25 cellular contexts compared by ENCODE assay signal in the genomic region with DNA sequence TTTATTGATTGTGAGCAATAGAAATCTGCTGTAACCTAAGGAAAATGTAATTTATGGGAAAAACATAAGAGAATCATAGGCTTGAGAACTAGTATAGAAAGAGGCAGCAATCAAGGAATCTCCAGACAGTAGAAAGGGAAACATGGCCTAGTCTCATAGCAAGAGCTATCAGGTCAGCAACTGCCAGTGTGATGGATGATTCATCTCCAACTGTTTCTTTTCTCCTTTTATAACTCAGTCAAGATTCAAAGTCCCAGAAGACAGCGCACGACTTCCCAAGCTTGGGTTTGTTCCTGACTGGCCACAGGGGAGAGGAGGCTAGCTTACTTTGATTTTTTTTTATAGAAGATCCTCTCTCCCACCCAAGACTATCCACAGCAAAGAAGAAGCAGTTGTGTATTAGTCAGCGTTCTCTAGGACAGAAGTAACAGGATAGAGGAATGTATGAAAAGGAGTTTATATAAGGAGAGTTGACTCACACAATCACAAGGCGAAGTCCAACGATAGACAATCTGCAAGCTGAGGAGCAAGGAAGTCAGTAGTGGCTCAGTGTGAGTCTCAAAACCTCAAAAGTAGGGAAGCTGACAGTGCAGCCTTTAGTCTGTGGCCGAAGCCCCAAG.
DNase-seq lines count a peak whose midpoint lies in the region; FAIRE-seq and TF ChIP-seq lines count a peak whose summit lies in the region.
"Had no signal": no experiment of that assay in that cellular context is flagged by ENCODE, and none has a peak within 500 bp of the region (broad histone marks: within the 10 kb centered on the region; RNA-seq: fewer than 3 reads in every experiment).

No MANE protein-coding gene starts in this region.

- peaks cover 3% of the 10 kb centered on the region for H3K9me3 Mint-ChIP-seq in MCF 10A (ENCODE audit: unreplicated experiment)

- H3K9me3 ChIP-seq in mammary epithelial cell (replicated peaks; ENCODE audit: insufficient read depth, low read length): no peaks in the 10 kb centered on the region
- H3K9me3 ChIP-seq in kidney (ENCODE audit: control insufficient read depth in 1 of 2, low read length in 2 of 2): no peaks in the 10 kb centered on the region
- H3K9me3 ChIP-seq in right atrium auricular region: no peaks in the 10 kb centered on the region
- H3K9me3 ChIP-seq: esophagus muscularis mucosa, psoas muscle, suprapubic skin had no signal

- FAIRE-seq in kidney (lab: Jason Lieb, UNC): no peak

- H3K79me2 ChIP-seq in mammary epithelial cell (ENCODE audit: insufficient read depth, low read length): no peaks in the 10 kb centered on the region

- no peaks in the 10 kb centered on the region for H3K27me3 Mint-ChIP-seq in MCF 10A (ENCODE audit: insufficient read depth, unreplicated experiment)
- H3K27me3 Mint-ChIP-seq: CD4-positive, CD25-positive, alpha-beta regulatory T cell had no signal

- no peaks in the 10 kb centered on the region for H3K36me3 ChIP-seq in mammary epithelial cell (ENCODE audit: insufficient read depth, low read length)
- H3K36me3 ChIP-seq in kidney (ENCODE audit: control insufficient read depth in 1 of 2, insufficient read depth in 2 of 2, low read length in 2 of 2): no peaks in the 10 kb centered on the region
- no peaks in the 10 kb centered on the region for H3K36me3 ChIP-seq in right atrium auricular region
- H3K36me3 ChIP-seq: esophagus muscularis mucosa, spleen, suprapubic skin had no signal

- POLR2A ChIA-PET in MCF 10A (lab: Yijun Ruan, JAX): interaction anchor here (0.6 kb wide), 1 partner anchor 148 kb away, joined by 3 read pairs; no protein-coding TSS in a partner anchor

- in situ Hi-C loops in mammary epithelial cell (cut with MboI; ENCODE audit: low sequenced_read_pairs in 2 of 2): no loop called here
- in situ Hi-C loops in astrocyte of the cerebellum (cut with HindIII; ENCODE audit: low sequenced_read_pairs): no loop called here

- intact Hi-C loops in MCF 10A (cut with micrococcal nuclease): no loop called here
- intact Hi-C loops in mammary epithelial cell (cut with micrococcal nuclease): no loop called here
- intact Hi-C loops in kidney (cut with DNase I): no loop called here

- no peak overlapping the region for H3K4me3 ChIP-seq in mammary epithelial cell (replicated peaks in 1 of 3; ENCODE audit: insufficient read depth in 1 of 3, low read depth in 2 of 3, low read length in 3 of 3)
- H3K4me3 ChIP-seq in astrocyte of the cerebellum (ENCODE audit: low read depth, low read length): no peak overlapping the region
- H3K4me3 ChIP-seq in kidney (ENCODE audit: low read length in 2 of 2): no peak overlapping the region
- H3K4me3 ChIP-seq in right atrium auricular region: no peak overlapping the region
- H3K4me3 ChIP-seq: esophagus muscularis mucosa, psoas muscle, spleen, suprapubic skin had no signal

- H3K27me3 ChIP-seq in mammary epithelial cell (ENCODE audit: insufficient read depth, low read length) (no peaks in the 10 kb centered on the region), right atrium auricular region (no peaks in the 10 kb centered on the region)
- H3K27me3 ChIP-seq: esophagus muscularis mucosa, spleen had no signal

- 84% methylated on average over 4 of the region's 6 CpGs for WGBS in mammary epithelial cell (ENCODE audit: low coverage, missing lambda C conversion rate)

- no peak for TF ChIP-seq CTCF in MCF 10A (IDR thresholded peaks at IDR 0.05; ENCODE audit: unreplicated experiment)
- no peak for TF ChIP-seq CTCF in mammary epithelial cell (conservative IDR thresholded peaks at IDR 0.05 in 1 of 2, IDR thresholded peaks at IDR 0.05 in 1 of 2; ENCODE audit: extremely low read depth in 1 of 2, insufficient read depth in 1 of 2, low read depth in 1 of 2, low read length in 2 of 2)
- no peak for TF ChIP-seq CTCF in astrocyte of the cerebellum (IDR thresholded peaks at IDR 0.05; ENCODE audit: low read depth, low read length, missing control alignments)
- no peak for TF ChIP-seq CTCF in kidney (IDR thresholded peaks at IDR 0.05; ENCODE audit: borderline replicate concordance, extremely low read depth, insufficient read depth)
- TF ChIP-seq CTCF in right atrium auricular region (IDR thresholded peaks at IDR 0.05): no peak

- H3K4me2 ChIP-seq in mammary epithelial cell (ENCODE audit: insufficient read depth, low read depth, low read length): no peak overlapping the region

- H4K20me1 ChIP-seq in mammary epithelial cell (ENCODE audit: insufficient read depth, low read length): no peaks in the 10 kb centered on the region

- no peak overlapping the region for H2AFZ ChIP-seq in mammary epithelial cell (ENCODE audit: low read depth, low read length)

- H3K27ac ChIP-seq in mammary epithelial cell (ENCODE audit: insufficient read depth, low read depth, low read length) (no peak overlapping the region), kidney (ENCODE audit: low read depth in 2 of 2, low read length in 2 of 2) (no peak overlapping the region), right atrium auricular region (no peak overlapping the region)
- H3K27ac ChIP-seq: esophagus muscularis mucosa, psoas muscle, spleen, suprapubic skin had no signal

- BruUV-seq in MCF 10A (replicated peaks; lab: Mats Ljungman, UMichigan) (no TSS peak), mammary epithelial cell (replicated peaks; lab: Mats Ljungman, UMichigan) (no TSS peak)

- no peak overlapping the region for H3K27ac Mint-ChIP-seq in MCF 10A (ENCODE audit: low read depth, unreplicated experiment)
- H3K27ac Mint-ChIP-seq: CD4-positive, CD25-positive, alpha-beta regulatory T cell; immature natural killer cell; memory B cell; natural killer cell treated with Interleukin-12 subunit alpha and Interleukin-12 subunit beta and Interleukin-15 and Interleukin-18, amount 100 ng/mL, for 72 hours had no signal

- H3K36me3 Mint-ChIP-seq in MCF 10A (ENCODE audit: insufficient read depth, unreplicated experiment): no peaks in the 10 kb centered on the region
- H3K36me3 Mint-ChIP-seq: CD4-positive, CD25-positive, alpha-beta regulatory T cell; memory B cell had no signal

- dilution Hi-C loops in mammary epithelial cell (cut with HindIII; ENCODE audit: low sequenced_read_pairs): no loop called here

- H3K4me1 Mint-ChIP-seq in MCF 10A (ENCODE audit: insufficient read depth, unreplicated experiment): peaks cover 10% of the 10 kb centered on the region
- H3K4me1 Mint-ChIP-seq: CD4-positive, CD25-positive, alpha-beta regulatory T cell; immature natural killer cell had no signal

- H3K4me1 ChIP-seq in mammary epithelial cell (ENCODE audit: insufficient read depth, low read length): no peaks in the 10 kb centered on the region
- no peaks in the 10 kb centered on the region for H3K4me1 ChIP-seq in kidney (ENCODE audit: control insufficient read depth in 1 of 2, insufficient read depth in 1 of 2, low read depth in 1 of 2, low read length in 2 of 2)
- no peaks in the 10 kb centered on the region for H3K4me1 ChIP-seq in right atrium auricular region
- H3K4me1 ChIP-seq: esophagus muscularis mucosa, psoas muscle, spleen, suprapubic skin had no signal

- no peak overlapping the region for H3K9ac ChIP-seq in mammary epithelial cell (ENCODE audit: insufficient read depth, low read length)
- H3K9ac ChIP-seq in kidney (ENCODE audit: low read length in 2 of 2): no peak overlapping the region

- H3K4me3 Mint-ChIP-seq in MCF 10A (ENCODE audit: unreplicated experiment): no peak overlapping the region
- H3K4me3 Mint-ChIP-seq: CD4-positive, CD25-positive, alpha-beta regulatory T cell; immature natural killer cell; memory B cell; natural killer cell treated with Interleukin-12 subunit alpha and Interleukin-12 subunit beta and Interleukin-15 and Interleukin-18, amount 100 ng/mL, for 72 hours had no signal

- CTCF ChIA-PET in MCF 10A (lab: Yijun Ruan, JAX) (interaction anchor here (0.7 to 1.0 kb wide), 2 partner anchors 13 to 372 kb away, joined by 3 to 4 read pairs; no protein-coding TSS in a partner anchor), mammary epithelial cell (lab: Charles Lee; ENCODE audit: low non-redundant PET) (no interaction called here)

- peak; percentile 42 for DNase-seq in MCF 10A (ENCODE audit: unreplicated experiment)
- no peak for DNase-seq in mammary epithelial cell
- DNase-seq in astrocyte of the cerebellum (ENCODE audit: low read depth): peak; percentile 12
- DNase-seq in iris pigment epithelial cell (ENCODE audit: low read depth): peak; percentile 18
- no peak for DNase-seq in kidney
- DNase-seq in right atrium auricular region (ENCODE audit: low spot score): no peak
- DNase-seq in SHP77 (lab: John Stamatoyannopoulos, UW): no peak
- no peak for DNase-seq in NOMO-1 treated with dmso at 0.1 percent for 144 hours (lab: John Stamatoyannopoulos, UW; ENCODE audit: unreplicated experiment)
- DNase-seq: 8988T; activated CD4-positive, alpha-beta T cell treated with anti-CD3 and anti-CD28 coated beads, Interleukin-2, amount 50 U/mL, for 1 hour; activated naive CD4-positive, alpha-beta T cell; activated T-cell treated with anti-CD3 and anti-CD28 coated beads for 4 hours; CD4-positive, CD25-positive, alpha-beta regulatory T cell; glutamatergic neuron; immature natural killer cell; NCI-H187 treated with DMSO at 0.1 percent for 48 hours; NCI-H446; NK-92 treated with Interleukin-12 subunit alpha and Interleukin-12 subunit beta, amount 100 ng/mL, for 24 hours; psoas muscle; RPMI8226; spleen had no signal

Comparison
In these comparisons a context has a peak if more than half of its experiments do, and no peak if none do; other contexts are left out.
1. DNase-seq: peak in MCF 10A (single experiment), astrocyte of the cerebellum (single experiment) and iris pigment epithelial cell (single experiment); none in mammary epithelial cell (single experiment), kidney (single experiment), right atrium auricular region (single experiment), SHP77 (0 of 2) and NOMO-1 treated with dmso at 0.1 percent for 144 hours (single experiment).